8 cellular contexts compared by ENCODE assay signal in the genomic region with DNA sequence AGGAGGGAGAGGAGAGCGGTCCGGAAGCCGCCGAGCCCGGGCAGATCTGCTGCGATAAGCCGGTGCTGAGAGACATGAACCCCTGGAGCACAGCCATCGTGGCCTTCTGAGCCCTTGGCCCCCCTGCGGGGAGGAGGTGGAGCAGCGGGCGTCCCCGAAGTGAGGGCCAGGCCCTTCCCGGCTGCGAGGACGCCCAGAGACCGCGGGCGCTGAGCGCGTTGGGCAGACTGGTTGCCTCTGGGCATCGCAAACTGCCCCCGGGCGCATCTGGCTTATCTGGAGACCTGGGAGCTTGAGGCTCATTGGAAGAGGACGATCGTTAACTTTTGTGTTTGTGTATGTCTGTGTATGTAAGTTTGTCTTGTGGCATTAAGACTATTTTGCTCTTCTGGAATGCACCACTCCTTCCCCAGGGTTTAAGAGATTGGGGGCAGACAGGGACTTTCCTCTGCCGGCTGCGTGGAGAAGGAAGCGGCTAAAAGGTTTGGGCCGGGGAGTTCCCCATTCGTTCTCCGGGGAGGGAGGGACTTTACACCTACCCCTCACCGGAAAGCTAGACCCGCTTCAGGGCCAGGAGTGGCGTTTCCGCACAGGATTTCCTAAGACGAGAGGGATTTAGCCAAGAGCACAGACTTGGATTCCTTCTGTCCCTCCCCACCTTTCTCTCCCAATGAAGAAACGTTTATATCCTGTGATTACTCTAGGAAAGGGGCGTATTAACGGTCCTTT. TPM values are rescaled to one million over a fixed set of nuclear protein-coding genes. Genes with fewer than 3 reads are reported as not detected.
DNase-seq lines count a peak whose midpoint lies in the region; ATAC-seq and TF ChIP-seq lines count a peak whose summit lies in the region.

No MANE protein-coding gene starts in this region.

- H3K36me3 ChIP-seq in heart left ventricle, result peaks cover 0 to 15% (median 4%) of the 10 kb centered on the region in 9 donors
- no peaks in the 10 kb centered on the region for H3K36me3 ChIP-seq in uterus

- intact Hi-C loops in heart left ventricle (cut with DNase I) (loop anchor here in 9 of 10 donors (2.0 to 10.0 kb wide), 10 partner anchors 15 to 205 kb away; partner anchors contain the start of genes MR1 (in 1 of the 9) and STX6 (in 1 of the 9)), posterior vena cava (cut with DNase I) (loop anchor here (2.0 to 10.0 kb wide), 2 partner anchors 51 to 55 kb away; no protein-coding TSS in a partner anchor), uterus (cut with DNase I; ENCODE audit: low total_unique reads) (loop anchor here (2.0 kb wide), 1 partner anchor 53 kb away; no protein-coding TSS in a partner anchor)

- TF ChIP-seq CTCF in C4-2B (conservative IDR thresholded peaks at IDR 0.05) (no peak), heart left ventricle (IDR thresholded peaks at IDR 0.05) (no peak), uterus (IDR thresholded peaks at IDR 0.05) (peak in 2 of 4 experiments; percentile 9 to 17)

- H3K9me3 ChIP-seq in heart left ventricle, result no peaks in the 10 kb centered on the region
- H3K9me3 ChIP-seq in uterus, result no peaks in the 10 kb centered on the region

- no peaks in the 10 kb centered on the region for H3K27me3 ChIP-seq in heart left ventricle
- no peaks in the 10 kb centered on the region for H3K27me3 ChIP-seq in uterus

- TF ChIP-seq POLR2A in Raji (IDR thresholded peaks at IDR 0.05; ENCODE audit: insufficient read depth, low read depth, low read length) (peak; percentile 51), heart left ventricle (IDR thresholded peaks at IDR 0.05) (peak; percentile 11 to 15), uterus (IDR thresholded peaks at IDR 0.05) (peak; percentile 46 to 47)

- peaks cover 8 to 59% (median 42%) of the 10 kb centered on the region in 12 donors for H3K4me1 ChIP-seq in heart left ventricle
- H3K4me1 ChIP-seq in uterus, result peaks cover 0 to 10% of the 10 kb centered on the region in 2 donors

- WGBS in heart left ventricle, 4 donors, result 0 to 1% (median 1%) methylated on average over 17 to 39 of the region's 39 CpGs

- H3K4me3 ChIP-seq in heart left ventricle (peak overlapping the region; percentile 65 to 95 (median 88)), uterus (peak overlapping the region; percentile 74 to 94)

- peak overlapping the region; percentile 71 for H3K27ac ChIP-seq in C4-2B
- H3K27ac ChIP-seq in heart left ventricle, result peak overlapping the region; percentile 82 to 98 (median 94)
- H3K27ac ChIP-seq in uterus, result peak overlapping the region; percentile 98 to 99

- ATAC-seq in GM19452 (IDR thresholded peaks at IDR 0.05; ENCODE audit: unreplicated experiment), result peak; percentile 29
- ATAC-seq in heart left ventricle, result peak; percentile 52 to 71 (median 67)

- DNase-seq in HUDEP-2 (lab: John Stamatoyannopoulos, UW; ENCODE audit: unreplicated experiment in 76 of 76), result peak in 72 of 76 experiments; percentile 14 to 82 (median 69)
- DNase-seq in activated naive CD4-positive, alpha-beta T cell treated with anti-CD3 and anti-CD28 coated beads, Interleukin-2, amount 50 U/mL, for 16 hours, result peak; percentile 63
- DNase-seq in heart left ventricle, result peak; percentile 77 to 86 (median 80)
- peak; percentile 92 for DNase-seq in posterior vena cava (ENCODE audit: low spot score)
- DNase-seq in uterus, result peak; percentile 78 to 84

RNA-seq across cellular contexts. Expression of gene IER5, which starts 1.4 kb away (rescaled TPM):
- total RNA-seq in heart left ventricle (10 to 100 TPM; 12.8 to 22.7 (median 18.4) TPM), posterior vena cava (10 to 100 TPM; 12.0 to 27.3 TPM), uterus (10 to 100 TPM; 19.4 to 34.8 (median 24.2) TPM)
- polyA plus RNA-seq in heart left ventricle, result 10 to 100 TPM; 19.9 to 23.4 TPM

RNA-seq across cellular contexts. Expression of gene MR1, which starts 56.2 kb away (rescaled TPM):
- total RNA-seq in heart left ventricle, result 10 to 100 TPM in 2 of 9 donors, 1 to 10 TPM in 7; 2.1 to 21.0 (median 3.8) TPM
- polyA plus RNA-seq in heart left ventricle, result 1 to 10 TPM in 1 of 2 donors, under 1 TPM in 1; 0.65 to 2.4 TPM
- 10 to 100 TPM; 13.9 to 21.9 TPM for total RNA-seq in posterior vena cava
- 10 to 100 TPM; 13.8 to 29.7 (median 16.2) TPM for total RNA-seq in uterus

Comparison
In these comparisons a context has a peak if more than half of its experiments do, and no peak if none do; other contexts are left out.
1. Peak in every context shown above with its lines: DNase-seq, ATAC-seq, H3K4me3 ChIP-seq and H3K27ac ChIP-seq.